In the genomic region with DNA sequence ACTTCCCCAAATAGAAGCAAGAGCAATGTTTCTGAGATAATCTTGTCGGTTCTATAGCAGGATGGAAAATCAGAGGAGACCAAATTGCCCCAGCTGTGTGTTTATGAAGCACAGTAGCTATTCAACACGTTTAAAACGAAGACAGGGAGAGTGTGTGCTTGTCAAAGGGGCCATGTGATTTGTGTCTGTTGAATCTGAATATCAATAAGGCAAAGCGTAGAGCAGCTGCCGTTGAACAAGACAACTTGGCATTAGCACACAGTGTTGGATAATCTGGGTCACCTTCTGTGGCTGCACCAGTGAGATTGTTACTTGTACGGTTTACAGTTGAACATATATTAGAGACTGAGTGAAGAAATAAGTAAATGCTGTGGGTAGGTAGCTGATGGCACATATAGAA, we compare ENCODE assay signal across 12 cellular contexts. TPM values are rescaled to one million over a fixed set of nuclear protein-coding genes. Genes with fewer than 3 reads are reported as not detected.
DNase-seq lines count a peak whose midpoint lies in the region; ATAC-seq, FAIRE-seq and TF ChIP-seq lines count a peak whose summit lies in the region.
"Had no signal": no experiment of that assay in that cellular context is flagged by ENCODE, and none has a peak within 500 bp of the region (broad histone marks: within the 10 kb centered on the region; RNA-seq: fewer than 3 reads in every experiment).

No MANE protein-coding gene starts in this region.

- no peak overlapping the region for H3K27ac ChIP-seq in GM12878 (ENCODE audit: control insufficient read depth, insufficient read depth)
- H3K27ac ChIP-seq in neuronal stem cell (replicated peaks; ENCODE audit: low read length) = no peak overlapping the region
- no peak overlapping the region for H3K27ac ChIP-seq in A673 (ENCODE audit: low read depth, low read length, poor library complexity, severe bottlenecking)
- H3K27ac ChIP-seq in OCI-LY7 (ENCODE audit: low read depth, low read length, poor library complexity, severe bottlenecking) = no peak overlapping the region

- H3K4me1 ChIP-seq in GM12878 (ENCODE audit: control insufficient read depth, insufficient read depth, low read length) (no peaks in the 10 kb centered on the region), neuronal stem cell (ENCODE audit: control insufficient read depth in 2 of 2, insufficient read depth in 1 of 2, low read depth in 1 of 2, low read length in 2 of 2) (peaks cover 4 to 12% of the 10 kb centered on the region in 2 donors), A673 (ENCODE audit: insufficient read depth, low read length, poor library complexity, severe bottlenecking) (no peaks in the 10 kb centered on the region), OCI-LY7 (ENCODE audit: insufficient read depth, low read length, poor library complexity, severe bottlenecking) (no peaks in the 10 kb centered on the region)

- intact Hi-C loops in GM12878 (cut with micrococcal nuclease; ENCODE audit: unreplicated experiment) (no loop called here), A673 (cut with micrococcal nuclease; ENCODE audit: unreplicated experiment) (no loop called here), OCI-LY7 (cut with micrococcal nuclease; ENCODE audit: unreplicated experiment) (no loop called here)

- H3K4me2 ChIP-seq in GM12878 (ENCODE audit: control insufficient read depth, insufficient read depth) = no peak overlapping the region
- no peak overlapping the region for H3K4me2 ChIP-seq in neuronal stem cell (ENCODE audit: insufficient read depth, low read length, poor library complexity, severe bottlenecking)
- H3K4me2 ChIP-seq in OCI-LY7 (ENCODE audit: low read length) = no peak overlapping the region
- H3K4me2 ChIP-seq: SK-N-SH had no signal

- CTCF ChIA-PET in GM12878 (lab: Yijun Ruan, JAX) = no interaction called here
- CTCF ChIA-PET in A673 (lab: Charles Lee) = no interaction called here
- CTCF ChIA-PET in OCI-LY7 (lab: Charles Lee; ENCODE audit: unreplicated experiment) = no interaction called here

- in situ Hi-C loops in GM12878 (cut with MboI) = no loop called here

- H2BK15ac ChIP-seq in neuronal stem cell (ENCODE audit: low read length) = no peak overlapping the region

- H4K20me1 ChIP-seq in GM12878 (ENCODE audit: control insufficient read depth, insufficient read depth) (no peaks in the 10 kb centered on the region), OCI-LY7 (ENCODE audit: insufficient read depth, low read length) (no peaks in the 10 kb centered on the region)

- TF ChIP-seq CTCF in GM12878 (IDR thresholded peaks at IDR 0.05 in 2 of 3, conservative IDR thresholded peaks at IDR 0.05 in 1 of 3; ENCODE audit: control insufficient read depth in 2 of 3, extremely low read depth in 1 of 3, insufficient read depth in 1 of 3, low read depth in 3 of 3, low read length in 3 of 3) = no peak
- no peak for TF ChIP-seq CTCF in A673 (conservative IDR thresholded peaks at IDR 0.05; ENCODE audit: low read depth, low read length)
- TF ChIP-seq CTCF in OCI-LY7 (conservative IDR thresholded peaks at IDR 0.05; ENCODE audit: low read length) = no peak
- no peak for TF ChIP-seq CTCF in GM10266 (IDR thresholded peaks at IDR 0.05; ENCODE audit: control insufficient read depth, insufficient read depth, low read depth, missing control alignments)

- no peak overlapping the region for H2BK5ac ChIP-seq in neuronal stem cell (ENCODE audit: low read length)

- BruUV-seq in GM12878 (replicated peaks; lab: Mats Ljungman, UMichigan) = no TSS peak
- BruUV-seq in A673 (replicated peaks; lab: Mats Ljungman, UMichigan) = no TSS peak
- BruUV-seq in OCI-LY7 (replicated peaks; lab: Mats Ljungman, UMichigan) = no TSS peak

- H2AFZ ChIP-seq in GM12878 (ENCODE audit: control insufficient read depth, low read depth, low read length) = no peak overlapping the region
- H2AFZ ChIP-seq in neuronal stem cell (ENCODE audit: low read length) = peak overlapping the region; percentile 58
- no peak overlapping the region for H2AFZ ChIP-seq in OCI-LY7 (ENCODE audit: low read length)

- no peak for TF ChIP-seq POLR2A in GM12878 (IDR thresholded peaks at IDR 0.05; ENCODE audit: low read depth, low read length)

- RAD21 ChIA-PET in GM12878 (lab: Charles Lee; ENCODE audit: unreplicated experiment) = interaction anchor here (0.8 kb wide), 1 partner anchor 89 kb away, joined by 3 read pairs; no protein-coding TSS in a partner anchor

- H3K23ac ChIP-seq in neuronal stem cell (ENCODE audit: low read depth, low read length, poor library complexity) = no peak overlapping the region

- no peaks in the 10 kb centered on the region for H3K27me3 ChIP-seq in GM12878 (replicated peaks in 1 of 2; ENCODE audit: control insufficient read depth in 2 of 2, insufficient read depth in 2 of 2, low read length in 1 of 2)
- no peaks in the 10 kb centered on the region for H3K27me3 ChIP-seq in neuronal stem cell (ENCODE audit: control insufficient read depth in 3 of 3, insufficient read depth in 3 of 3, low read depth in 1 of 3, low read length in 3 of 3)
- no peaks in the 10 kb centered on the region for H3K27me3 ChIP-seq in A673 (replicated peaks; ENCODE audit: insufficient read depth, low read depth, low read length, poor library complexity)

- SMC1A ChIA-PET in GM12878 (lab: Charles Lee; ENCODE audit: uncharacterized antibody, unreplicated experiment) = no interaction called here

- no peak for TF ChIP-seq EP300 in GM12878 (IDR thresholded peaks at IDR 0.05; ENCODE audit: borderline replicate concordance in 1 of 2, control insufficient read depth in 1 of 2, low read depth in 2 of 2, low read length in 2 of 2)

- no peak overlapping the region for H3K14ac ChIP-seq in neuronal stem cell (ENCODE audit: low read length)

- no peaks in the 10 kb centered on the region for H3K79me2 ChIP-seq in GM12878 (ENCODE audit: control insufficient read depth, insufficient read depth, low read length)
- H3K79me2 ChIP-seq in OCI-LY7 (ENCODE audit: insufficient read depth, low read depth, low read length) = no peaks in the 10 kb centered on the region

- POLR2A ChIA-PET in GM12878 (lab: Charles Lee) (no interaction called here), A673 (lab: Charles Lee; ENCODE audit: low non-redundant PET) (no interaction called here), OCI-LY7 (lab: Charles Lee) (interaction anchor here (0.6 kb wide), 1 partner anchor 15 kb away, joined by 3 read pairs; no protein-coding TSS in a partner anchor)

- H3K9ac ChIP-seq in GM12878 (ENCODE audit: control insufficient read depth, insufficient read depth, low read length) (no peak overlapping the region), neuronal stem cell (ENCODE audit: low read depth, low read length, poor library complexity) (no peak overlapping the region)
- H3K9ac ChIP-seq: SK-N-SH had no signal

- H3K18ac ChIP-seq in neuronal stem cell (ENCODE audit: low read length) = no peak overlapping the region

- H4K8ac ChIP-seq in neuronal stem cell (ENCODE audit: low read depth, low read length) = no peak overlapping the region

- no peak overlapping the region for H3K4ac ChIP-seq in neuronal stem cell (ENCODE audit: low read length)

- no peaks in the 10 kb centered on the region for H3K79me1 ChIP-seq in neuronal stem cell (ENCODE audit: low read depth, low read length)

- no peak for TF ChIP-seq RAD21 in GM12878 (IDR thresholded peaks at IDR 0.05; ENCODE audit: insufficient read depth, low read depth, low read length)

- no peaks in the 10 kb centered on the region for H3K9me2 ChIP-seq in OCI-LY7 (ENCODE audit: insufficient read depth, low read length)
- H3K9me2 ChIP-seq: SK-N-SH had no signal

- DNase-seq in NCI-H128 (lab: John Stamatoyannopoulos, UW; ENCODE audit: unreplicated experiment) (peak; percentile 69), NCI-H446 treated with DMSO at 0.1 percent for 48 hours (lab: John Stamatoyannopoulos, UW) (peak; percentile 38), GM12878 (ENCODE audit: low read depth, low spot score) (no peak), neuronal stem cell (ENCODE audit: low spot score) (no peak), A673 (ENCODE audit: low spot score) (no peak), OCI-LY7 (ENCODE audit: low spot score) (no peak), GM10266 (ENCODE audit: extremely low spot score) (no peak), dermis blood vessel endothelial cell (no peak)
- DNase-seq: activated T-cell treated with anti-CD3 and anti-CD28 coated beads, Interleukin-2, amount 50 U/mL, for 24 hours; NCI-H2171 treated with DMSO at 0.1 percent for 48 hours; SK-N-SH had no signal

- H2BK120ac ChIP-seq in neuronal stem cell (ENCODE audit: low read depth, low read length) = no peak overlapping the region

- H2BK12ac ChIP-seq in neuronal stem cell (ENCODE audit: low read length) = no peak overlapping the region

- no peaks in the 10 kb centered on the region for H3K36me3 ChIP-seq in GM12878 (ENCODE audit: control insufficient read depth in 2 of 2, insufficient read depth in 2 of 2, low read length in 1 of 2)
- H3K36me3 ChIP-seq in neuronal stem cell (replicated peaks in 1 of 2; ENCODE audit: control insufficient read depth in 2 of 2, insufficient read depth in 2 of 2, low read length in 2 of 2) = no peaks in the 10 kb centered on the region
- H3K36me3 ChIP-seq in A673 (ENCODE audit: insufficient read depth, low read length, poor library complexity, severe bottlenecking) = no peaks in the 10 kb centered on the region
- no peaks in the 10 kb centered on the region for H3K36me3 ChIP-seq in OCI-LY7 (ENCODE audit: insufficient read depth, low read length)

- ATAC-seq in GM12878 = no peak
- ATAC-seq: HCT116 had no signal

- peak; percentile 7 for FAIRE-seq in GM12878 (lab: Jason Lieb, UNC)

- no peak overlapping the region for H4K91ac ChIP-seq in neuronal stem cell (ENCODE audit: low read depth, low read length, poor library complexity)

- H2AK5ac ChIP-seq in neuronal stem cell (ENCODE audit: low read depth, low read length) = no peak overlapping the region

- H3K9me3 ChIP-seq in GM12878 (replicated peaks; ENCODE audit: control insufficient read depth, insufficient read depth, low read length) = no peaks in the 10 kb centered on the region
- no peaks in the 10 kb centered on the region for H3K9me3 ChIP-seq in neuronal stem cell (replicated peaks in 1 of 2; ENCODE audit: control insufficient read depth in 2 of 2, insufficient read depth in 1 of 2, low read depth in 1 of 2, low read length in 2 of 2)
- no peaks in the 10 kb centered on the region for H3K9me3 ChIP-seq in A673 (ENCODE audit: low read depth, low read length, poor library complexity, severe bottlenecking)
- H3K9me3 ChIP-seq in OCI-LY7 (ENCODE audit: low read length) = no peaks in the 10 kb centered on the region
- H3K9me3 ChIP-seq: SK-N-SH had no signal

- H3K4me3 ChIP-seq in GM12878 (no peak overlapping the region), neuronal stem cell (ENCODE audit: low read length in 2 of 2) (peak overlapping the region in 1 of 2 donors; percentile 24), A673 (ENCODE audit: low read depth, low read length, poor library complexity, severe bottlenecking) (no peak overlapping the region), OCI-LY7 (ENCODE audit: low read depth, low read length, poor library complexity, severe bottlenecking) (no peak overlapping the region)

- 27% methylated on average over 6 of the region's 6 CpGs for WGBS in GM12878 (ENCODE audit: insufficient coverage, insufficient replicate concordance, low lambda C conversion rate, missing lambda C conversion rate)
- WGBS in neuronal stem cell (ENCODE audit: extremely low coverage in 2 of 2, insufficient read length in 2 of 2, insufficient replicate concordance in 1 of 2), 2 donors = no CpG with 5 or more reads among the region's 6 CpGs

RNA-seq across cellular contexts. Expression of gene CRB1, which starts 1.0 kb away (rescaled TPM):
- total RNA-seq in GM12878 (2013; cell fraction: nucleolus; rRNA removed) = 0.46 and 0.64 TPM in 2 replicates
- 0.06 TPM in 1 of 2 replicates, not detected in the other for total RNA-seq in GM12878 (2014; rRNA removed)
- not detected in 2 replicates for total RNA-seq in GM12878 (2014; rRNA removed; fragmentation: Illumina TruSeq; extraction: Trizol)
- not detected in 2 replicates for total RNA-seq in GM12878 (2021)
- polyA plus RNA-seq in GM12878 (2011; ENCODE audit: low read depth) = not detected
- polyA plus RNA-seq in GM12878 (2011; rRNA removed) = 0.10 and 0.16 TPM in 2 replicates
- 0.06 TPM in 1 of 2 replicates, not detected in the other for polyA plus RNA-seq in GM12878 (2011; cell fraction: cytosol; rRNA removed)
- 0.07 and 0.09 TPM in 2 replicates for polyA plus RNA-seq in GM12878 (2011; cell fraction: nucleus; rRNA removed)
- not detected in 2 replicates for polyA plus RNA-seq in GM12878 (2012)
- polyA plus RNA-seq in GM12878 (2014; fragmentation: Illumina TruSeq; extraction: Trizol) = 0.06 TPM in 1 of 2 replicates, not detected in the other
- not detected for polyA plus RNA-seq in GM12878 (2014; fragmentation: Nextera tagmentation; extraction: Ambion mirVana)
- polyA plus RNA-seq in GM12878 (2014; rRNA removed) = 0.06 TPM in 1 of 2 replicates, not detected in the other
- not detected for polyA plus RNA-seq in GM12878 (2016; fragmentation: Nextera tagmentation; extraction: Ambion mirVana)
- 0.41 and 0.59 TPM in 2 replicates for polyA minus RNA-seq in GM12878 (2011; rRNA and poly(A)+ RNA removed)
- polyA minus RNA-seq in GM12878 (2011; cell fraction: cytosol; rRNA and poly(A)+ RNA removed) = not detected in 2 replicates
- 0.10 and 0.12 TPM in 2 replicates for polyA minus RNA-seq in GM12878 (2011; cell fraction: nucleus; rRNA and poly(A)+ RNA removed)
- polyA plus RNA-seq in neuronal stem cell (2013, experiment 1 of 2) = 1.3 TPM
- 1.2 TPM for polyA plus RNA-seq in neuronal stem cell (2013, experiment 2 of 2)
- total RNA-seq in A673 (2021) = 0.13 TPM in 1 of 2 replicates, not detected in the other
- 0.25 TPM in 1 of 2 replicates, not detected in the other for total RNA-seq in OCI-LY7 (2014; rRNA removed; shearing (Covaris generic))
- not detected in 2 replicates for total RNA-seq in OCI-LY7 (2022)
- total RNA-seq in dermis blood vessel endothelial cell = under 0.01 TPM in 1 of 2 replicates, not detected in the other

Comparison
In these comparisons a context has a peak if more than half of its experiments do, and no peak if none do; other contexts are left out.
1. DNase-seq: peak in NCI-H128 (single experiment) and NCI-H446 treated with DMSO at 0.1 percent for 48 hours (single experiment); none in GM12878 (single experiment), neuronal stem cell (single experiment), A673 (single experiment), OCI-LY7 (single experiment), GM10266 (single experiment) and dermis blood vessel endothelial cell (single experiment).